In the genomic region with DNA sequence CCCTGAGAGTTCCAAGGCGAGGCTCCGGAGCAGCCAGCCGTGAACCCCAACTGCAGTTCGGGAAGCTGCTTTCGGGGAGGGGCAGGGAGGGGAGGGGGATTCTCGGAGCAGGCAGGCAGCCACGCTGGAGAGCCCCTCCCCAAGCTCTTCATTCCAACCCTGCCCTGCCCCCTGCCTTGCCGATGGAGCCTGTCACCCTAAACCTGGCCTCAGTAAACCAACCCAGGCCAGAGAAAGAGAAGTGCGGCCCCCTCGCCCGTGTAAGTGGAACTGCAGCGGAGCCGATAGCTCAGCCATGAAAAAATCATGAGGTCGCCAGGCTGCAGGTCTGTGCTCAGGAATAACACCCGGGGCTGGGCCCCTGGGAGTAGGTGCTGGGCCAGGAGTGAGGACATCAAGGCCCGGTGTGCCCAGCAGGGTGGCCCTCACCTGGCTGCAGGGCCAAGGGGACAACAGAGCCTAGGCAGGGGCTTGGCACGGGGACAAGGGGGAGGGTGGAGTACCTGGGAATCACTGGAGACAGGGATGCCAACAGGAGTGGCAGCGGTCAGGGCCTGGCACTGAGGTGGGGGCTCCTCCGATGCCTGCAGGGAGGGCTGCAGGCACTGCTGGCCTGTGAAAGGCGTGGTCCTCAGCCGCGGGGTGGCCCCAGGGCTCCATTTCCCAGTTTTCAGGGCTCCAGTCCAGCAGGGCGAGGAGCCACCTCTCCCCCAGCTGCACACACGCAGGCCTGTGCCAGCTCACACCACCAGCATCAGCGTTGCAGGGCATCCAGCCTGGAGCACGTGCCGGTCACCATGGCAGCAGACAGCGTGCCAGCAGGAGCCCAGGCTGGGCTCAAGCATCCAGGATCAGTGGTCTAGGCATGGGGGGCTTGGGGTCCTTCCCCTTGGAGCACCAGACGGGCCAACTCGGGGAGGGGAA, we compare ENCODE assay signal across 7 cellular contexts. TPM values are rescaled to one million over a fixed set of nuclear protein-coding genes. Genes with fewer than 3 reads are reported as not detected.
DNase-seq lines count a peak whose midpoint lies in the region; ATAC-seq and TF ChIP-seq lines count a peak whose summit lies in the region.

No MANE protein-coding gene starts in this region.

- H3K36me3 ChIP-seq in H7 (replicated peaks; ENCODE audit: control insufficient read depth, insufficient read depth, low read length), result no peaks in the 10 kb centered on the region
- no peaks in the 10 kb centered on the region for H3K36me3 ChIP-seq in fibroblast of lung (ENCODE audit: control insufficient read depth, insufficient read depth, low read length)
- H3K36me3 ChIP-seq in sigmoid colon, result no peaks in the 10 kb centered on the region

- TF ChIP-seq CTCF in fibroblast of lung (conservative IDR thresholded peaks at IDR 0.05 in 1 of 2, IDR thresholded peaks at IDR 0.05 in 1 of 2; ENCODE audit: low read depth in 1 of 2, low read length in 2 of 2) (peak; percentile 33 to 44), sigmoid colon (IDR thresholded peaks at IDR 0.05) (no peak)

- H4K20me1 ChIP-seq in fibroblast of lung (ENCODE audit: control insufficient read depth, extremely low read depth, insufficient read depth, low read length), result no peaks in the 10 kb centered on the region

- H3K4me3 ChIP-seq in H7 (ENCODE audit: insufficient read depth, low read depth, low read length), result no peak overlapping the region
- H3K4me3 ChIP-seq in fibroblast of lung (replicated peaks in 1 of 4; ENCODE audit: control extremely low read depth in 1 of 4, insufficient read depth in 1 of 4, low read depth in 3 of 4, low read length in 4 of 4), result peak overlapping the region in 1 of 4 experiments; percentile 7
- no peak overlapping the region for H3K4me3 ChIP-seq in sigmoid colon

- no peak for TF ChIP-seq POLR2A in sigmoid colon (IDR thresholded peaks at IDR 0.05)

- TF ChIP-seq EP300 in sigmoid colon (IDR thresholded peaks at IDR 0.05), result no peak

- H3K4me1 ChIP-seq in fibroblast of lung (ENCODE audit: control insufficient read depth, extremely low read depth, insufficient read depth, low read length) (peaks cover 7% of the 10 kb centered on the region), sigmoid colon (peaks cover 0 to 49% (median 40%) of the 10 kb centered on the region in 4 donors)

- H3K4me2 ChIP-seq in fibroblast of lung (ENCODE audit: extremely low read depth, insufficient read depth, low read length), result peak overlapping the region; percentile 29

- peaks cover 18% of the 10 kb centered on the region for H3K27me3 ChIP-seq in H7 (ENCODE audit: control insufficient read depth, insufficient read depth, low read length)
- peaks cover 4% of the 10 kb centered on the region for H3K27me3 ChIP-seq in fibroblast of lung (ENCODE audit: control insufficient read depth, insufficient read depth, low read length)
- peaks cover 26 to 56% (median 55%) of the 10 kb centered on the region in 3 donors for H3K27me3 ChIP-seq in sigmoid colon

- DNase-seq in H7 (peak; percentile 94), NCI-H446 treated with DMSO at 0.1 percent for 48 hours (lab: John Stamatoyannopoulos, UW) (peak; percentile 86), fibroblast of lung (ENCODE audit: low read depth in 2 of 2) (peak in 1 of 2 donors; percentile 54), sigmoid colon (peak; percentile 83), DMS53 treated with DMSO at 0.1 percent for 48 hours (lab: John Stamatoyannopoulos, UW; ENCODE audit: unreplicated experiment) (no peak)
- DNase-seq in stimulated activated CD4-positive, alpha-beta T cell treated with anti-CD3 and anti-CD28 coated beads, Interleukin-12 subunit alpha, Interleukin-12 subunit beta, amount 100 ng/mL, for 4 hours, result no peak

- no peaks in the 10 kb centered on the region for H3K79me2 ChIP-seq in fibroblast of lung (ENCODE audit: control insufficient read depth, insufficient read depth, low read length)

- no peak overlapping the region for H3K9ac ChIP-seq in fibroblast of lung (ENCODE audit: insufficient read depth, low read length)

- H3K27ac ChIP-seq in fibroblast of lung (ENCODE audit: insufficient read depth, low read length) (no peak overlapping the region), sigmoid colon (no peak overlapping the region)

- 51 to 63% methylated on average over 30 of the region's 30 CpGs for WGBS in sigmoid colon, 2 donors

- ATAC-seq in GM21367 (IDR thresholded peaks at IDR 0.05; ENCODE audit: unreplicated experiment), result no peak

- H3K9me3 ChIP-seq in fibroblast of lung (ENCODE audit: control insufficient read depth, insufficient read depth, low read depth, low read length) (no peaks in the 10 kb centered on the region), sigmoid colon (no peaks in the 10 kb centered on the region)

- H2AFZ ChIP-seq in fibroblast of lung (ENCODE audit: low read length), result no peak overlapping the region

- intact Hi-C loops in sigmoid colon (cut with DNase I), result no loop called here

RNA-seq across cellular contexts. Expression of gene FSCN2, which starts 4.8 kb away (rescaled TPM):
- total RNA-seq in H7 (2014; rRNA removed; shearing (Covaris generic)), result 0.33 TPM in 1 of 2 replicates, not detected in the other
- 1.5 and 2.0 TPM in 2 replicates for total RNA-seq in fibroblast of lung
- 0.07 and 0.35 TPM in 2 replicates for polyA plus RNA-seq in fibroblast of lung
- polyA plus RNA-seq in fibroblast of lung (2012), result 0.21 and 0.73 TPM in 2 replicates
- 0.39 TPM in 1 of 2 replicates, not detected in the other for polyA minus RNA-seq in fibroblast of lung (ENCODE audit: low replicate concordance)
- total RNA-seq in sigmoid colon, result 1 to 10 TPM in 1 of 4 donors, under 1 TPM in 2, not detected in 1; 0.33 to 1.1 (median 0.95) TPM
- polyA plus RNA-seq in sigmoid colon, result 1 to 10 TPM in 1 of 3 donors, not detected in 2; 2.3 TPM

RNA-seq across cellular contexts. Expression of gene ACTG1, which starts 10.8 kb away (rescaled TPM):
- 5,543 and 5,789 TPM in 2 replicates for total RNA-seq in H7 (2014; rRNA removed; shearing (Covaris generic))
- total RNA-seq in fibroblast of lung (5,538 and 6,636 TPM in 2 replicates), sigmoid colon (1,000 to 10,000 TPM; 1,038 to 2,003 (median 1,212) TPM)
- polyA plus RNA-seq in fibroblast of lung (8,446 and 8,888 TPM in 2 replicates), sigmoid colon (1,000 to 10,000 TPM; 2,538 to 4,527 (median 2,852) TPM)
- polyA plus RNA-seq in fibroblast of lung (2012), result 6,897 and 7,279 TPM in 2 replicates
- polyA minus RNA-seq in fibroblast of lung (ENCODE audit: low replicate concordance), result 10,903 and 14,156 TPM in 2 replicates

RNA-seq across cellular contexts. Expression of gene FAAP100, which starts 28.8 kb away (rescaled TPM):
- 40.4 and 46.6 TPM in 2 replicates for total RNA-seq in H7 (2014; rRNA removed; shearing (Covaris generic))
- total RNA-seq in fibroblast of lung (10.4 and 12.6 TPM in 2 replicates), sigmoid colon (10 to 100 TPM in 3 of 4 donors, 1 to 10 TPM in 1; 9.6 to 24.1 (median 14.6) TPM)
- polyA plus RNA-seq in fibroblast of lung (6.7 and 8.1 TPM in 2 replicates), sigmoid colon (10 to 100 TPM in 2 of 3 donors, 1 to 10 TPM in 1; 6.6 to 27.2 (median 10.9) TPM)
- 13.7 and 19.1 TPM in 2 replicates for polyA plus RNA-seq in fibroblast of lung (2012)
- polyA minus RNA-seq in fibroblast of lung (ENCODE audit: low replicate concordance), result 17.6 and 22.4 TPM in 2 replicates

Comparison
In these comparisons a context has a peak if more than half of its experiments do, and no peak if none do; other contexts are left out.
1. DNase-seq: peak in H7 (single experiment), NCI-H446 treated with DMSO at 0.1 percent for 48 hours (single experiment) and sigmoid colon (single experiment); none in stimulated activated CD4-positive, alpha-beta T cell treated with anti-CD3 and anti-CD28 coated beads, Interleukin-12 subunit alpha, Interleukin-12 subunit beta, amount 100 ng/mL, for 4 hours (single experiment) and DMS53 treated with DMSO at 0.1 percent for 48 hours (single experiment).
2. CTCF ChIP-seq: peak in fibroblast of lung (2 of 2); none in sigmoid colon (0 of 4).